In the genomic region with DNA sequence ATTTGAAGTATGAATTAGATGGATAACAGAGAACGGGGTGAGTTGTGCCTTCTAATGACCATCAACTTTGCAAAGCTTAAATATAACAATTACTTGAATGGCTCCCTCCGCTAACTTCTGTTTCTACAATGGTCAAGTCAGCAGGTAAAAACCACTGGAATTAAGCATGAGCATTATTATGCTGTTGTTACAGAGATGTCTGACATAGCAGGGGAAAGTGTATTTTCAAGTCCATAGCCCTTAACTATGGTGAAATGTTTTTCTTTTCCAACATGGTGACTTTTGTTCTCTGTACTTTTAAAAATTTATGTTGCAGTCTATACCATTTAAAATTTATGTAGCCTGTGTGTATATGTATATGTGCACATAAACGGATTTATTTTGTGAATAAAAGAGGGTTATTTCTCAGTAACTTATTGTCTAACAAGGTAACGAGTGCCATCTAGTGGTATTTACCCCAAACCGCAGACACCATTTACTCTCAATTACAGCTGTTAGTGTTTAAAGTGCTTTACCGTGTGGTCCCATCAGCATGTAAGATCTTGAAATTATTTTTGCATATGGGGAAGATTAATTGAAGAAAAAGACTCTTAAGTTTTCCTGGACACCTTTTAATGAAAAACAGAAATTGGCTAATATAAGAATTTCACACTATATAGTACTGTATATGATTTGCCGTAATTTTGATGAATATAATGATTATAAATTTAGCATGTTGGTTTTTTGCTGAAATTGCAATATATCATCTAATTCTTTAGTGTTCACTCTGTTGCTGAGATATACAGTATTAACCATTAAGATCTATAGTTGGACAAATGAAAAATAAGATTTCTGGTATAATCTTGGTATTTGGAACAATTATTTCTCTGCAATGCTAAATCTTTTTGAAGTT, we compare ENCODE assay signal across 2 cellular contexts.
TF ChIP-seq lines count a peak whose summit lies in the region.

No MANE protein-coding gene starts in this region.

TF ChIP-seq in A549, 52 proteins besides CTCF, POLR2A, EP300 and RAD21 (continued from another document):
- no peak for TF ChIP-seq MAZ (IDR thresholded peaks at IDR 0.05; ENCODE audit: borderline replicate concordance, low read depth, low read length)

TF ChIP-seq in K562, 482 proteins besides CTCF, POLR2A, EP300 and RAD21 (continued from another document and continues in another):
- TF ChIP-seq TARDBP (IDR thresholded peaks at IDR 0.05), result no peak
- no peak; the same call in 1 of the 2 replicates for TF ChIP-seq RB1 (IDR thresholded peaks at IDR 0.05; ENCODE audit: low read depth)
- TF ChIP-seq GATA2 (CRISPR knock-in tag; IDR thresholded peaks at IDR 0.05), result no peak
- no peak for TF ChIP-seq PML (IDR thresholded peaks at IDR 0.05; ENCODE audit: low read length)
- peak; percentile 59 for TF ChIP-seq MAFG (tag; conservative IDR thresholded peaks at IDR 0.05)
- TF ChIP-seq MCM5 (IDR thresholded peaks at IDR 0.05; ENCODE audit: low read depth), result no peak
- no peak for TF ChIP-seq ZNF764 (CRISPR knock-in tag; IDR thresholded peaks at IDR 0.05; ENCODE audit: low read depth)
- TF ChIP-seq ZNF133 (CRISPR knock-in tag; IDR thresholded peaks at IDR 0.05), result no peak
- no peak for TF ChIP-seq BACH1 (tag; IDR thresholded peaks at IDR 0.05)
- TF ChIP-seq, protein P1, sequence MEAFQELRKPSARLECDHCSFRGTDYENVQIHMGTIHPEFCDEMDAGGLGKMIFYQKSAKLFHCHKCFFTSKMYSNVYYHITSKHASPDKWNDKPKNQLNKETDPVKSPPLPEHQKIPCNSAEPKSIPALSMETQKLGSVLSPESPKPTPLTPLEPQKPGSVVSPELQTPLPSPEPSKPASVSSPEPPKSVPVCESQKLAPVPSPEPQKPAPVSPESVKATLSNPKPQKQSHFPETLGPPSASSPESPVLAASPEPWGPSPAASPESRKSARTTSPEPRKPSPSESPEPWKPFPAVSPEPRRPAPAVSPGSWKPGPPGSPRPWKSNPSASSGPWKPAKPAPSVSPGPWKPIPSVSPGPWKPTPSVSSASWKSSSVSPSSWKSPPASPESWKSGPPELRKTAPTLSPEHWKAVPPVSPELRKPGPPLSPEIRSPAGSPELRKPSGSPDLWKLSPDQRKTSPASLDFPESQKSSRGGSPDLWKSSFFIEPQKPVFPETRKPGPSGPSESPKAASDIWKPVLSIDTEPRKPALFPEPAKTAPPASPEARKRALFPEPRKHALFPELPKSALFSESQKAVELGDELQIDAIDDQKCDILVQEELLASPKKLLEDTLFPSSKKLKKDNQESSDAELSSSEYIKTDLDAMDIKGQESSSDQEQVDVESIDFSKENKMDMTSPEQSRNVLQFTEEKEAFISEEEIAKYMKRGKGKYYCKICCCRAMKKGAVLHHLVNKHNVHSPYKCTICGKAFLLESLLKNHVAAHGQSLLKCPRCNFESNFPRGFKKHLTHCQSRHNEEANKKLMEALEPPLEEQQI (IDR thresholded peaks at IDR 0.05), result 0 out of 2 replicates have a peak, but pooled peaks have one; percentile 37
- TF ChIP-seq ESRRA (IDR thresholded peaks at IDR 0.05; ENCODE audit: borderline replicate concordance, low read depth), result peak; percentile 42; the same call in 1 of the 2 replicates
- TF ChIP-seq, protein P2, sequence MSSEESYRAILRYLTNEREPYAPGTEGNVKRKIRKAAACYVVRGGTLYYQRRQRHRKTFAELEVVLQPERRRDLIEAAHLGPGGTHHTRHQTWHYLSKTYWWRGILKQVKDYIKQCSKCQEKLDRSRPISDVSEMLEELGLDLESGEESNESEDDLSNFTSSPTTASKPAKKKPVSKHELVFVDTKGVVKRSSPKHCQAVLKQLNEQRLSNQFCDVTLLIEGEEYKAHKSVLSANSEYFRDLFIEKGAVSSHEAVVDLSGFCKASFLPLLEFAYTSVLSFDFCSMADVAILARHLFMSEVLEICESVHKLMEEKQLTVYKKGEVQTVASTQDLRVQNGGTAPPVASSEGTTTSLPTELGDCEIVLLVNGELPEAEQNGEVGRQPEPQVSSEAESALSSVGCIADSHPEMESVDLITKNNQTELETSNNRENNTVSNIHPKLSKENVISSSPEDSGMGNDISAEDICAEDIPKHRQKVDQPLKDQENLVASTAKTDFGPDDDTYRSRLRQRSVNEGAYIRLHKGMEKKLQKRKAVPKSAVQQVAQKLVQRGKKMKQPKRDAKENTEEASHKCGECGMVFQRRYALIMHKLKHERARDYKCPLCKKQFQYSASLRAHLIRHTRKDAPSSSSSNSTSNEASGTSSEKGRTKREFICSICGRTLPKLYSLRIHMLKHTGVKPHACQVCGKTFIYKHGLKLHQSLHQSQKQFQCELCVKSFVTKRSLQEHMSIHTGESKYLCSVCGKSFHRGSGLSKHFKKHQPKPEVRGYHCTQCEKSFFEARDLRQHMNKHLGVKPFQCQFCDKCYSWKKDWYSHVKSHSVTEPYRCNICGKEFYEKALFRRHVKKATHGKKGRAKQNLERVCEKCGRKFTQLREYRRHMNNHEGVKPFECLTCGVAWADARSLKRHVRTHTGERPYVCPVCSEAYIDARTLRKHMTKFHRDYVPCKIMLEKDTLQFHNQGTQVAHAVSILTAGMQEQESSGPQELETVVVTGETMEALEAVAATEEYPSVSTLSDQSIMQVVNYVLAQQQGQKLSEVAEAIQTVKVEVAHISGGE (CRISPR knock-in tag; IDR thresholded peaks at IDR 0.05), result no peak
- TF ChIP-seq CEBPZ (IDR thresholded peaks at IDR 0.05; ENCODE audit: borderline replicate concordance, low read depth, low read length), result no peak
- no peak for TF ChIP-seq RREB1 (CRISPR knock-in tag; IDR thresholded peaks at IDR 0.05)
- TF ChIP-seq ZNF212 (CRISPR knock-in tag; IDR thresholded peaks at IDR 0.05), result no peak
- peak; percentile 67 for TF ChIP-seq MAFF (IDR thresholded peaks at IDR 0.05; ENCODE audit: low read length)
- TF ChIP-seq MIER1 (IDR thresholded peaks at IDR 0.05; ENCODE audit: low read depth), result no peak
- peak; percentile 19; the same call in 1 of the 2 replicates for TF ChIP-seq TEAD4 (IDR thresholded peaks at IDR 0.05; ENCODE audit: low read length)
- TF ChIP-seq TEAD4 (CRISPR knock-in tag; IDR thresholded peaks at IDR 0.05; ENCODE audit: borderline replicate concordance), result no peak
- TF ChIP-seq, protein P3, sequence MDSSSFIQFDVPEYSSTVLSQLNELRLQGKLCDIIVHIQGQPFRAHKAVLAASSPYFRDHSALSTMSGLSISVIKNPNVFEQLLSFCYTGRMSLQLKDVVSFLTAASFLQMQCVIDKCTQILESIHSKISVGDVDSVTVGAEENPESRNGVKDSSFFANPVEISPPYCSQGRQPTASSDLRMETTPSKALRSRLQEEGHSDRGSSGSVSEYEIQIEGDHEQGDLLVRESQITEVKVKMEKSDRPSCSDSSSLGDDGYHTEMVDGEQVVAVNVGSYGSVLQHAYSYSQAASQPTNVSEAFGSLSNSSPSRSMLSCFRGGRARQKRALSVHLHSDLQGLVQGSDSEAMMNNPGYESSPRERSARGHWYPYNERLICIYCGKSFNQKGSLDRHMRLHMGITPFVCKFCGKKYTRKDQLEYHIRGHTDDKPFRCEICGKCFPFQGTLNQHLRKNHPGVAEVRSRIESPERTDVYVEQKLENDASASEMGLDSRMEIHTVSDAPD (CRISPR knock-in tag; IDR thresholded peaks at IDR 0.05), result no peak
- TF ChIP-seq NFE2 (IDR thresholded peaks at IDR 0.05; ENCODE audit: low read depth), result no peak
- no peak for TF ChIP-seq BDP1 (IDR thresholded peaks at IDR 0.05; ENCODE audit: insufficient read depth, insufficient read length)
- TF ChIP-seq ZNF253 (CRISPR knock-in tag; conservative IDR thresholded peaks at IDR 0.05), result no peak
- TF ChIP-seq ZNF589 (CRISPR knock-in tag; IDR thresholded peaks at IDR 0.05; ENCODE audit: low read depth), result no peak
- TF ChIP-seq PTBP1 (IDR thresholded peaks at IDR 0.05; ENCODE audit: low read depth, low read length), result no peak
- TF ChIP-seq ZNF316 (IDR thresholded peaks at IDR 0.05), result peak; percentile 91
- TF ChIP-seq SMC3 (conservative IDR thresholded peaks at IDR 0.05; ENCODE audit: insufficient read depth, low read depth, low read length), result peak; percentile 40; the same call in 1 of the 2 replicates
- peak; percentile 83 for TF ChIP-seq DEAF1 (CRISPR knock-in tag; IDR thresholded peaks at IDR 0.05)
- TF ChIP-seq, protein P4, sequence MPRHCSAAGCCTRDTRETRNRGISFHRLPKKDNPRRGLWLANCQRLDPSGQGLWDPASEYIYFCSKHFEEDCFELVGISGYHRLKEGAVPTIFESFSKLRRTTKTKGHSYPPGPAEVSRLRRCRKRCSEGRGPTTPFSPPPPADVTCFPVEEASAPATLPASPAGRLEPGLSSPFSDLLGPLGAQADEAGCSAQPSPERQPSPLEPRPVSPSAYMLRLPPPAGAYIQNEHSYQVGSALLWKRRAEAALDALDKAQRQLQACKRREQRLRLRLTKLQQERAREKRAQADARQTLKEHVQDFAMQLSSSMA (CRISPR knock-in tag; IDR thresholded peaks at IDR 0.05), result no peak
- peak; percentile 33 for TF ChIP-seq DACH1 (IDR thresholded peaks at IDR 0.05; ENCODE audit: partially characterized antibody)
- TF ChIP-seq MAFK (IDR thresholded peaks at IDR 0.05; ENCODE audit: low read length), result peak; percentile 45; the same call in 1 of the 2 replicates
- no peak for TF ChIP-seq ZNF583 (CRISPR knock-in tag; IDR thresholded peaks at IDR 0.05)
- TF ChIP-seq HMG20B (CRISPR knock-in tag; IDR thresholded peaks at IDR 0.05), result no peak
- 0 out of 2 replicates have a peak, but pooled peaks have one; percentile 23 for TF ChIP-seq ZSCAN29 (IDR thresholded peaks at IDR 0.05)
- TF ChIP-seq C11orf30 (IDR thresholded peaks at IDR 0.05; ENCODE audit: low read depth), result peak; percentile 79
- TF ChIP-seq GABPA (tag; conservative IDR thresholded peaks at IDR 0.05; ENCODE audit: low read depth), result no peak
